Comparison of ENCODE assay signal across 25 cellular contexts in the genomic region with DNA sequence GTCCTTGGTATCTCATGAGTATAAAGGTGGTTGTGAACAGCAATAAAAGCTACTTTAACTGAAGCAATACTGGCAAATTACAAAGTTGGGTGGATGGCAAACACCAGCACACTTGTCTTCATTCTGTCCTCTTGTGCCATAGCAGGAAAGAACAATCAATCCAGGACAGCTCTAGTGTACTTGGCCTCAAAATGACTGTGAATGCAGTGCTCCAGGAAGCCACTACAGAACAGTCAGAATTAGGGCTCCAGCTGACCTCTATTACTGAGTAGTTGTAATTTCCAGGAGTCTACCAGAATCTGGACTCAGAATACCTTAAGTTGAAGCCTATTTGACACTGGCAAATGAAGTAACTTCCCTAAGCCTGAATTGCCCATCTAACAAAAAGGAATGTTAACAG.
"Had no signal": no experiment of that assay in that cellular context is flagged by ENCODE, and none has a peak within 500 bp of the region (broad histone marks: within the 10 kb centered on the region; RNA-seq: fewer than 3 reads in every experiment).

No MANE protein-coding gene starts in this region.

- H3K4me3 ChIP-seq: left ventricle myocardium inferior, ovary, right atrium auricular region, right lobe of liver, smooth muscle cell, tibial nerve had no signal

- H3K36me3 Mint-ChIP-seq: immature natural killer cell; memory B cell; stimulated activated memory B cell treated with anti-CD40 and anti-IgM and Interleukin-4, amounts not matched to agents 10 μg/mL and 1 μg/mL and 100 μg/mL, for 72 hours had no signal

- H3K27me3 Mint-ChIP-seq: memory B cell; progenitor cell of endocrine pancreas; stimulated activated naive CD8-positive, alpha-beta T cell treated with anti-CD3 and anti-CD28 coated beads, Interleukin-15, amount 100 ng/mL, for 72 hours had no signal

- DNase-seq: hypothalamus; immature natural killer cell; kidney; left colon; left ventricle myocardium inferior; naive thymus-derived CD8-positive, alpha-beta T cell; occipital lobe; ovary; right lobe of liver; stimulated activated CD4-positive, alpha-beta T cell treated with anti-CD3 and anti-CD28 coated beads, Interleukin-1b, Interleukin-23, amount 100 ng/mL, for 48 hours; stimulated activated CD4-positive, alpha-beta T cell treated with anti-CD3 and anti-CD28 coated beads, Interleukin-2, amount 100 ng/mL, for 48 hours; stimulated activated CD4-positive, alpha-beta T cell treated with anti-CD3 and anti-CD28 coated beads, Interleukin-4, amount 100 ng/mL, for 4 hours; stimulated activated CD8-positive, alpha-beta memory T cell treated with anti-CD3 and anti-CD28 coated beads, Interleukin-4, amount 100 ng/mL, for 48 hours; stimulated activated naive CD4-positive, alpha-beta T cell treated with Interleukin-2 at 50 U/mL for 16 hours; stimulated activated naive CD8-positive, alpha-beta T cell treated with anti-CD3 and anti-CD28 coated beads, Interleukin-15, amount 100 ng/mL, for 72 hours; substantia nigra had no signal

- H3K9me3 Mint-ChIP-seq: neural crest cell had no signal

- H3K27ac ChIP-seq: left ventricle myocardium inferior, ovary, right atrium auricular region, right lobe of liver, tibial nerve had no signal

- H3K27me3 ChIP-seq: ovary, right atrium auricular region, right lobe of liver, tibial nerve had no signal

- H3K4me2 ChIP-seq: smooth muscle cell had no signal

- H3K4me1 Mint-ChIP-seq: immature natural killer cell; memory B cell; naive thymus-derived CD8-positive, alpha-beta T cell; stimulated activated memory B cell treated with anti-CD40 and anti-IgM and Interleukin-4, amounts not matched to agents 10 μg/mL and 1 μg/mL and 100 μg/mL, for 72 hours; stimulated activated naive CD8-positive, alpha-beta T cell treated with anti-CD3 and anti-CD28 coated beads, Interleukin-15, amount 100 ng/mL, for 72 hours had no signal

- H3K4me3 Mint-ChIP-seq: immature natural killer cell; memory B cell; naive thymus-derived CD8-positive, alpha-beta T cell; nephron; neural crest cell; stimulated activated memory B cell treated with anti-CD40 and anti-IgM and Interleukin-4, amounts not matched to agents 10 μg/mL and 1 μg/mL and 100 μg/mL, for 72 hours; stimulated activated naive CD8-positive, alpha-beta T cell treated with anti-CD3 and anti-CD28 coated beads, Interleukin-15, amount 100 ng/mL, for 72 hours; type B pancreatic cell had no signal

- H3K36me3 ChIP-seq: left ventricle myocardium inferior, ovary, right atrium auricular region, right lobe of liver, tibial nerve had no signal

- H3K9me3 ChIP-seq: ovary, right atrium auricular region, right lobe of liver had no signal

- H3K4me1 ChIP-seq: right lobe of liver, tibial nerve had no signal

- ATAC-seq: left colon; naive thymus-derived CD8-positive, alpha-beta T cell; right lobe of liver; stimulated activated memory B cell treated with anti-CD40 and anti-IgM and Interleukin-4, amounts not matched to agents 10 μg/mL and 1 μg/mL and 100 μg/mL, for 72 hours; stimulated activated naive CD8-positive, alpha-beta T cell treated with anti-CD3 and anti-CD28 coated beads, Interleukin-15, amount 100 ng/mL, for 72 hours had no signal
